13 cellular contexts compared by ENCODE assay signal in the genomic region with DNA sequence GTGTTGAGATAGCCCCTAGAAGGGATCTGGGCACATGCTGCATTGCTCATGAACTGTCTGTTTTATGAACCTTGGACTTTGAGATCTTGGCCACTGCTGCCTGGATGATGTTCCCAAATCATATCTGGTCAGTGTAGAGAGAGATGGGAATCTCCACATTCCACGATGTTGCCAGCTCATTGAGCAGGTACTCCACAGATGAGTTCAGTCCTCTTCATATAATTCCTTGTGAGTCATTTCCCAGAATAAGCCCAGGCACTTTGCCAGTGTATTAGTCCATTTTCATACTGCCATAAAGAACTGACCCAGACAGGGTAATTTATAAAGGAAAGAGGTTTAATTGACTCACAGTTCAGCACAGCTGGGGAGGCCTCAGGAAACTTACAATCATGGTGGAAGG.
A peak's percentile ranks its signal among the peaks of the same experiment; 100 is the strongest.
DNase-seq lines count a peak whose midpoint lies in the region; ATAC-seq, FAIRE-seq and TF ChIP-seq lines count a peak whose summit lies in the region.
"Had no signal": no experiment of that assay in that cellular context is flagged by ENCODE, and none has a peak within 500 bp of the region (broad histone marks: within the 10 kb centered on the region; RNA-seq: fewer than 3 reads in every experiment).

No MANE protein-coding gene starts in this region.

- dilution Hi-C loops in keratinocyte (cut with MboI; ENCODE audit: extremely low pct_ligation_motif_present, low sequenced_read_pairs): no loop called here

- H3K4me3 ChIP-seq in AG09309 (ENCODE audit: control insufficient read depth, low read depth, low read length) (no peak overlapping the region), K562 (no peak overlapping the region), keratinocyte (ENCODE audit: control insufficient read depth in 2 of 3, extremely low read depth in 1 of 3, insufficient read depth in 2 of 3, low read depth in 1 of 3, low read length in 3 of 3) (no peak overlapping the region), BE2C (ENCODE audit: low read depth, low read length) (no peak overlapping the region)

- ATAC-seq in K562 (no peak), GM19467 (IDR thresholded peaks at IDR 0.05; ENCODE audit: unreplicated experiment) (no peak)
- ATAC-seq: activated T-cell treated with anti-CD3 and anti-CD28 coated beads, Interleukin-2, amount 50 U/mL, for 72 hours; Right ventricle myocardium inferior; stimulated activated effector memory CD8-positive, alpha-beta T cell treated with anti-CD3 and anti-CD28 coated beads, Interleukin-12 subunit alpha, Interleukin-12 subunit beta, amount 100 ng/mL, for 72 hours had no signal

- H3K27ac ChIP-seq in K562 (ENCODE audit: extremely low read depth, low read depth, low read length) (no peak overlapping the region), keratinocyte (ENCODE audit: control insufficient read depth, insufficient read depth, low read length) (peak overlapping the region; percentile 33)

- H2AFZ ChIP-seq in K562 (ENCODE audit: low read depth, low read length) (no peak overlapping the region), keratinocyte (ENCODE audit: control insufficient read depth, low read length) (no peak overlapping the region)

- in situ Hi-C loops in K562 (cut with MboI): no loop called here

- no peak for TF ChIP-seq RAD21 in K562 (CRISPR knock-in tag; conservative IDR thresholded peaks at IDR 0.05 in 1 of 2, IDR thresholded peaks at IDR 0.05 in 1 of 2)

- no peaks in the 10 kb centered on the region for H3K4me1 ChIP-seq in K562 (replicated peaks in 1 of 2; ENCODE audit: control insufficient read depth in 2 of 2, insufficient read depth in 2 of 2, low read length in 2 of 2)
- H3K4me1 ChIP-seq in keratinocyte (ENCODE audit: control insufficient read depth, extremely low read depth, insufficient read depth, low read length): peaks cover 4% of the 10 kb centered on the region
- H3K4me1 ChIP-seq in BE2C: no peaks in the 10 kb centered on the region

- no peak for TF ChIP-seq EP300 in K562 (IDR thresholded peaks at IDR 0.05; ENCODE audit: low read length)

- DNase-seq in AG09309 (ENCODE audit: low read depth) (peak; percentile 84), HT1080 (ENCODE audit: low read depth) (peak; percentile 95), K562 (ENCODE audit: extremely low read depth in 1 of 4, low spot score in 3 of 4) (no peak), keratinocyte (ENCODE audit: low read depth, low spot score) (peak; percentile 76), posterior vena cava (ENCODE audit: low spot score) (no peak), T-helper 1 cell (no peak), BE2C (no peak)
- DNase-seq: activated T-cell treated with anti-CD3 and anti-CD28 coated beads, Interleukin-2, amount 50 U/mL, for 72 hours; CD4-positive, alpha-beta memory T cell; cerebellar nuclear complex had no signal

- FAIRE-seq in K562 (lab: Jason Lieb, UNC): no peak
- peak; percentile 97 for FAIRE-seq in keratinocyte (lab: Jason Lieb, UNC)

- POLR2A ChIA-PET in K562 (lab: Yijun Ruan, JAX): no interaction called here

- H3K36me3 ChIP-seq in K562 (ENCODE audit: control insufficient read depth, insufficient read depth, low read length): no peaks in the 10 kb centered on the region
- no peaks in the 10 kb centered on the region for H3K36me3 ChIP-seq in keratinocyte (ENCODE audit: control insufficient read depth in 2 of 2, extremely low read depth in 1 of 2, insufficient read depth in 2 of 2, low read length in 2 of 2)
- H3K36me3 ChIP-seq in BE2C: no peaks in the 10 kb centered on the region

- BruUV-seq in K562 (replicated peaks; lab: Mats Ljungman, UMichigan): no TSS peak

- H3K79me2 ChIP-seq in K562 (ENCODE audit: control insufficient read depth, insufficient read depth, low read length) (no peaks in the 10 kb centered on the region), keratinocyte (ENCODE audit: control insufficient read depth, insufficient read depth, low read length) (no peaks in the 10 kb centered on the region)

- no peak for TF ChIP-seq POLR2A in K562 (conservative IDR thresholded peaks at IDR 0.05)

- H3K9ac ChIP-seq in K562 (ENCODE audit: insufficient read depth in 1 of 2, low read depth in 2 of 2, low read length in 2 of 2) (no peak overlapping the region), keratinocyte (ENCODE audit: control insufficient read depth, extremely low read depth, insufficient read depth, low read length) (no peak overlapping the region)

- H3K9me3 ChIP-seq in K562 (replicated peaks; ENCODE audit: control insufficient read depth, insufficient read depth, low read depth, low read length) (no peaks in the 10 kb centered on the region), keratinocyte (ENCODE audit: control insufficient read depth, low read depth, low read length) (peaks cover 5% of the 10 kb centered on the region), BE2C (peaks cover 5% of the 10 kb centered on the region; the same call in 1 of the 2 replicates)

- H3K4me2 ChIP-seq in K562 (ENCODE audit: insufficient read depth, low read length) (no peak overlapping the region), keratinocyte (ENCODE audit: control insufficient read depth, extremely low read depth, insufficient read depth, low read depth, low read length) (peak overlapping the region; percentile 3)

- TF ChIP-seq CTCF in AG09309 (IDR thresholded peaks at IDR 0.05; ENCODE audit: control insufficient read depth, insufficient read depth, low read depth, low read length, missing control alignments) (no peak), K562 (IDR thresholded peaks at IDR 0.05 in 2 of 3, conservative IDR thresholded peaks at IDR 0.05 in 1 of 3; ENCODE audit: insufficient read depth in 2 of 3, low read depth in 1 of 3, low read length in 3 of 3) (no peak), keratinocyte (optimal IDR thresholded peaks at IDR 0.05 in 1 of 3, IDR thresholded peaks at IDR 0.05 in 1 of 3, conservative IDR thresholded peaks at IDR 0.05 in 1 of 3; ENCODE audit: extremely low read depth in 1 of 3, insufficient read depth in 2 of 3, low read length in 3 of 3) (no peak), BE2C (IDR thresholded peaks at IDR 0.05; ENCODE audit: low read depth, low read length) (no peak)

- H3K9me1 ChIP-seq in K562 (ENCODE audit: control insufficient read depth, insufficient read depth, low read length) (no peaks in the 10 kb centered on the region), keratinocyte (ENCODE audit: control insufficient read depth, extremely low read depth, insufficient read depth, low read length) (no peaks in the 10 kb centered on the region)

- WGBS in K562 (ENCODE audit: insufficient coverage, low coverage, missing lambda C conversion rate): 0% methylated on average over 1 of the region's 1 CpG

- H3K27me3 ChIP-seq in K562 (ENCODE audit: control insufficient read depth in 2 of 2, insufficient read depth in 2 of 2, low read length in 2 of 2): no peaks in the 10 kb centered on the region
- H3K27me3 ChIP-seq in keratinocyte (ENCODE audit: control insufficient read depth, extremely low read depth, insufficient read depth, low read length): no peaks in the 10 kb centered on the region
- H3K27me3 ChIP-seq in BE2C: no peaks in the 10 kb centered on the region

- CTCF ChIA-PET in K562 (lab: Yijun Ruan, JAX; ENCODE audit: low intra/inter-chr PET ratio): no interaction called here

- H4K20me1 ChIP-seq in K562 (replicated peaks; ENCODE audit: control insufficient read depth, insufficient read depth, low read length): no peaks in the 10 kb centered on the region
- H4K20me1 ChIP-seq in keratinocyte (ENCODE audit: control insufficient read depth, extremely low read depth, insufficient read depth, low read length): no peaks in the 10 kb centered on the region

- intact Hi-C loops in K562 (cut with micrococcal nuclease): no loop called here
- intact Hi-C loops in posterior vena cava (cut with DNase I): no loop called here

TF ChIP-seq in K562, 482 proteins besides CTCF, POLR2A, EP300 and RAD21:
- TF ChIP-seq HDAC1 (IDR thresholded peaks at IDR 0.05) (no peak), CCNT2 (IDR thresholded peaks at IDR 0.05; ENCODE audit: borderline replicate concordance, extremely low read depth, insufficient read length, low read depth, low read length) (no peak), ZNF766 (CRISPR knock-in tag; conservative IDR thresholded peaks at IDR 0.05) (0 out of 2 replicates have a peak, but pooled peaks have one; percentile 38)

Comparison
In these comparisons a context has a peak if more than half of its experiments do, and no peak if none do; other contexts are left out.
1. DNase-seq: peak in AG09309 (single experiment), HT1080 (single experiment) and keratinocyte (single experiment); none in K562 (0 of 4), posterior vena cava (single experiment), T-helper 1 cell (0 of 5) and BE2C (single experiment).